Comparison of ENCODE assay signal across 24 cellular contexts in the genomic region with DNA sequence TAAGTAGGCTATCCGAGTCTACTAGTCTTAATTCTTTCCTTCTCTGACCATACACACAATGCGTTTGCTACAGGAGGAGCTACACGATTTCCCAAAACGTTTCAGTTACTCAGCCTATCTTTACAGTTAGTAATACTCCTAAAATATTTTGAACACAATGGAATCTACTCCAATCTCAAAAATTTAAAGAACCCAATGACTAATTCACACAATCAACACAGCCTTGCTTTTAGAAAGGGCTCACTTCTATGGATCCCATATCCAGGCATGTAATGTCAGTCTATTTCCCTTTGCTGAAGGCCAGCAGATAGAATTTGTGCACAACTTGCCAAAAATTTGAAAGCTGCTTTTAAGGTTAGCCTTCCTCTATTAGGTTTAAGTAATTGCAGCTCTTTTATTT.
"Had no signal": no experiment of that assay in that cellular context is flagged by ENCODE, and none has a peak within 500 bp of the region (broad histone marks: within the 10 kb centered on the region; RNA-seq: fewer than 3 reads in every experiment).

No MANE protein-coding gene starts in this region.

- H3K79me2 ChIP-seq: hepatocyte had no signal

- H3K27ac ChIP-seq: foreskin keratinocyte, hepatocyte, pancreas, suprapubic skin, thyroid gland had no signal

- ATAC-seq: esophagus mucosa; foreskin keratinocyte; left colon; left ventricle myocardium superior; pancreas; right cardiac atrium; stimulated activated effector memory CD8-positive, alpha-beta T cell treated with anti-CD3 and anti-CD28 coated beads, Interleukin-12 subunit alpha, Interleukin-12 subunit beta, amount 100 ng/mL, for 72 hours; stimulated activated naive CD8-positive, alpha-beta T cell treated with anti-CD3 and anti-CD28 coated beads, Interleukin-15, Interleukin-2, amounts not matched to agents 100 U/mL and 50 U/mL, for 24 hours had no signal

- H3K27ac Mint-ChIP-seq: nephron; stimulated activated effector memory CD8-positive, alpha-beta T cell treated with anti-CD3 and anti-CD28 coated beads, Interleukin-12 subunit alpha, Interleukin-12 subunit beta, amount 100 ng/mL, for 72 hours; type B pancreatic cell had no signal

- DNase-seq: effector memory CD4-positive, alpha-beta T cell; foreskin keratinocyte; left colon; left ventricle myocardium superior; mesendoderm; naive B cell; occipital lobe; pancreas; right cardiac atrium; stimulated activated CD4-positive, alpha-beta T cell treated with anti-CD3 and anti-CD28 coated beads, Interleukin-4, amount 100 ng/mL, for 1 hour; stimulated activated CD8-positive, alpha-beta memory T cell treated with anti-CD3 and anti-CD28 coated beads, Interleukin-4, amount 100 ng/mL, for 48 hours; stimulated activated naive CD8-positive, alpha-beta T cell treated with anti-CD3 and anti-CD28 coated beads, Interleukin-15, Interleukin-2, amounts not matched to agents 100 U/mL and 50 U/mL, for 24 hours; thyroid gland had no signal

- H3K36me3 ChIP-seq: pancreas, suprapubic skin, thyroid gland had no signal

- H3K27me3 Mint-ChIP-seq: naive B cell, progenitor cell of endocrine pancreas, type B pancreatic cell had no signal

- H2AFZ ChIP-seq: hepatocyte had no signal

- H3K4me2 ChIP-seq: hepatocyte, smooth muscle cell had no signal

- H3K4me1 Mint-ChIP-seq: nephron had no signal

- H3K36me3 Mint-ChIP-seq: type B pancreatic cell had no signal

- FAIRE-seq: endometrium, urothelium cell line had no signal

- H3K9me3 ChIP-seq: pancreas, suprapubic skin, thyroid gland had no signal

- H3K4me3 Mint-ChIP-seq: naive B cell; nephron; stimulated activated effector memory CD8-positive, alpha-beta T cell treated with anti-CD3 and anti-CD28 coated beads, Interleukin-12 subunit alpha, Interleukin-12 subunit beta, amount 100 ng/mL, for 72 hours; type B pancreatic cell had no signal

- H3K4me1 ChIP-seq: foreskin keratinocyte, suprapubic skin, thyroid gland had no signal

- H3K9me3 Mint-ChIP-seq: naive B cell; nephron; stimulated activated effector memory CD8-positive, alpha-beta T cell treated with anti-CD3 and anti-CD28 coated beads, Interleukin-12 subunit alpha, Interleukin-12 subunit beta, amount 100 ng/mL, for 72 hours; type B pancreatic cell had no signal

- H3K4me3 ChIP-seq: hepatocyte, lung, pancreas, smooth muscle cell, suprapubic skin, thyroid gland had no signal

- H3K27me3 ChIP-seq: foreskin keratinocyte, hepatocyte, pancreas, suprapubic skin, thyroid gland had no signal
